In the genomic region with DNA sequence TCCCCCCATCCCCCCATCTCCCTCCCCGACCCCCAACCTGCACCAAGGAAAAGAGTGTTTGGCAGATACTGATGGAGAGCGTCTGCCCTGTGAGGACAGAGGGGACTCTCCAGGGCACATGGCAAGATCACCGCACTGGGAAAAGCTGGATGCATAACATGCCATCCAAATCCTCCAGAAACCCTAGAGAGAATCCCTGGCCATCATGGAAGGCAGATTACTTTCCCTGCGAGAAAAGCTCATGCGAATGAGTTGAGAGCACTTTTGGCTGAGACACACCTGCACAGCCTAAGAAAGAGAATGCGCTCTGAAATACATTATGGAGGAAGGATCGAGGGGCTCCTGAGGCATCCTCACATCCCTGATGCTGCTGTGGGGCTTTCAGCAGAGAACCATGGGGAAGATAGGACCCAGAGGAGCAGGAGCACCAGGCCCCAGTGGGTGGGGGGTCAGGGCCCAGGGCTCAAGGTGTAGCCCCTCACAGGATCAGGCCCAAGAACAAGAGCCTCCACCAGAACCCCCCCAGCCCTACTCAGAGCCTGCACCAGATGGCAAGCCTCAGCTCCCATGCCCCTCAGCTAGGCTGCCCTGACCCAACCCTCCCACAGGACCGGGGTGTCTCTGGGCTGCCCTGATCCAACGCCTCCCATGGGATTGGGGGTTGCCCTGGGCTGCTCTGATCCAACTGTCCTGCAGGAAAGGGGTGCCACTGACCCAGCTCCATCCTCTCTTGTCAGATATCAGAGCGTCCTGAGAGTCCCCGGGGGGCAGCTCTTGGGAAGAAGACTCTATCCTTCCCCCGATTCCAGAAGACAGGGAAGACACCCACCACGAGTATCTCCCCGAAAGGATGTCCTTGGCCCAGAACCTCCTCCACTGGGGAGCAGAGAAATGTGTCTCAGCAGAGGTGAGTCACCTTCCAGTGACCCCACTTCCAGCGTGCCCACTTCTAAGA, we compare ENCODE assay signal across 18 cellular contexts.
DNase-seq lines count a peak whose midpoint lies in the region; ATAC-seq and TF ChIP-seq lines count a peak whose summit lies in the region.
"Had no signal": no experiment of that assay in that cellular context is flagged by ENCODE, and none has a peak within 500 bp of the region (broad histone marks: within the 10 kb centered on the region; RNA-seq: fewer than 3 reads in every experiment).

No MANE protein-coding gene starts in this region.

- no peak overlapping the region for H3K27ac ChIP-seq in coronary artery
- no peak overlapping the region for H3K27ac ChIP-seq in upper lobe of right lung
- H3K27ac ChIP-seq: C4-2B had no signal

- H3K27me3 ChIP-seq in upper lobe of right lung (no peaks in the 10 kb centered on the region), H7 (ENCODE audit: control insufficient read depth, insufficient read depth, low read length) (no peaks in the 10 kb centered on the region)
- H3K27me3 ChIP-seq: MG63 had no signal

- peak; percentile 8 for ATAC-seq in upper lobe of right lung
- no peak for ATAC-seq in HG03280 (IDR thresholded peaks at IDR 0.05; ENCODE audit: unreplicated experiment)

- no peaks in the 10 kb centered on the region for H3K36me3 Mint-ChIP-seq in activated T-cell treated with anti-CD3 and anti-CD28 coated beads, Interleukin-2, amount 50 U/mL, for 24 hours (ENCODE audit: low read depth)

- no peaks in the 10 kb centered on the region for H3K4me1 ChIP-seq in upper lobe of right lung

- no peak overlapping the region for H3K27ac Mint-ChIP-seq in activated T-cell treated with anti-CD3 and anti-CD28 coated beads, Interleukin-2, amount 50 U/mL, for 24 hours
- H3K27ac Mint-ChIP-seq: HFFc6 had no signal

- TF ChIP-seq CTCF in coronary artery (IDR thresholded peaks at IDR 0.05) = no peak
- TF ChIP-seq CTCF in upper lobe of right lung (IDR thresholded peaks at IDR 0.05) = no peak

- H3K9me3 ChIP-seq in upper lobe of right lung = no peaks in the 10 kb centered on the region

- peak; percentile 20 for DNase-seq in activated T-cell treated with anti-CD3 and anti-CD28 coated beads, Interleukin-2, amount 50 U/mL, for 24 hours
- no peak for DNase-seq in activated T-cell treated with anti-CD3 and anti-CD28 coated beads, Interleukin-2, amount 50 U/mL, for 48 hours
- DNase-seq in coronary artery (ENCODE audit: low spot score) (peak; percentile 63), mesenteric fat pad (ENCODE audit: low spot score) (peak; percentile 80), upper lobe of right lung (peak; percentile 42), NCI-H524 treated with DMSO at 0.1 percent for 48 hours (lab: John Stamatoyannopoulos, UW) (no peak), H7 (no peak)
- DNase-seq: DMS 273 treated with DMSO at 0.1 percent for 48 hours, GF-D8, HFFc6, IMR-90, Karpas-422, MG63, NCI-H1092 treated with DMSO at 0.1 percent for 48 hours, NCI-H2081 treated with DMSO at 0.1 percent for 48 hours, NCI-H510A had no signal

- H3K27me3 Mint-ChIP-seq in activated T-cell treated with anti-CD3 and anti-CD28 coated beads, Interleukin-2, amount 50 U/mL, for 24 hours = peaks cover 10% of the 10 kb centered on the region

- no peak overlapping the region for H3K4me3 ChIP-seq in coronary artery
- no peak overlapping the region for H3K4me3 ChIP-seq in upper lobe of right lung
- H3K4me3 ChIP-seq in H7 (ENCODE audit: insufficient read depth, low read depth, low read length) = no peak overlapping the region
- H3K4me3 ChIP-seq: MG63 had no signal

- no peaks in the 10 kb centered on the region for H3K36me3 ChIP-seq in upper lobe of right lung
- H3K36me3 ChIP-seq in H7 (replicated peaks; ENCODE audit: control insufficient read depth, insufficient read depth, low read length) = no peaks in the 10 kb centered on the region
- H3K36me3 ChIP-seq: MG63 had no signal

- H3K4me1 Mint-ChIP-seq in activated T-cell treated with anti-CD3 and anti-CD28 coated beads, Interleukin-2, amount 50 U/mL, for 24 hours (ENCODE audit: low read depth) = no peaks in the 10 kb centered on the region

- intact Hi-C loops in upper lobe of right lung (cut with DNase I) = no loop called here

- no peak overlapping the region for H3K4me3 Mint-ChIP-seq in activated T-cell treated with anti-CD3 and anti-CD28 coated beads, Interleukin-2, amount 50 U/mL, for 24 hours
- H3K4me3 Mint-ChIP-seq: HFFc6 had no signal

- no peaks in the 10 kb centered on the region for H3K9me3 Mint-ChIP-seq in activated T-cell treated with anti-CD3 and anti-CD28 coated beads, Interleukin-2, amount 50 U/mL, for 24 hours

Comparison
In these comparisons a context has a peak if more than half of its experiments do, and no peak if none do; other contexts are left out.
1. DNase-seq: peak in activated T-cell treated with anti-CD3 and anti-CD28 coated beads, Interleukin-2, amount 50 U/mL, for 24 hours (single experiment), coronary artery (single experiment), mesenteric fat pad (single experiment) and upper lobe of right lung (single experiment); none in activated T-cell treated with anti-CD3 and anti-CD28 coated beads, Interleukin-2, amount 50 U/mL, for 48 hours (0 of 2), NCI-H524 treated with DMSO at 0.1 percent for 48 hours (single experiment) and H7 (single experiment).